ENCODE assay signal across 8 cellular contexts in genomic region chr1:8439015-8439702, GRCh38.
A peak's percentile ranks its signal among the peaks of the same experiment; 100 is the strongest.
DNase-seq lines count a peak whose midpoint lies in the region; ATAC-seq, FAIRE-seq and TF ChIP-seq lines count a peak whose summit lies in the region.

No MANE protein-coding gene starts in this region.

- no peak overlapping the region for H4K91ac ChIP-seq in neuronal stem cell (ENCODE audit: low read depth, low read length, poor library complexity)

- no peak overlapping the region for H3K23ac ChIP-seq in neuronal stem cell (ENCODE audit: low read depth, low read length, poor library complexity)

- no peak overlapping the region for H3K4ac ChIP-seq in neuronal stem cell (ENCODE audit: low read length)

- POLR2A ChIA-PET in HEK293 (lab: Yijun Ruan, JAX) (interaction anchor here (0.5 to 1.4 kb wide), 4 partner anchors 15 to 59 kb away, joined by 3 to 6 read pairs (median 4); no protein-coding TSS in a partner anchor), K562 (lab: Yijun Ruan, JAX) (interaction anchor here (0.7 to 1.6 kb wide), 3 partner anchors 9 to 17 kb away, joined by 3 to 7 read pairs (median 6); no protein-coding TSS in a partner anchor)

- H3K9ac ChIP-seq in K562 (ENCODE audit: insufficient read depth in 1 of 2, low read depth in 2 of 2, low read length in 2 of 2) (peak overlapping the region in 1 of 2 experiments; percentile 17; a peak in 1 of 4 replicates), neuronal stem cell (ENCODE audit: low read depth, low read length, poor library complexity) (no peak overlapping the region)

- H3K36me3 ChIP-seq in HEK293 (ENCODE audit: control insufficient read depth in 2 of 2, insufficient read depth in 1 of 2, low read length in 2 of 2): no peaks in the 10 kb centered on the region
- no peaks in the 10 kb centered on the region for H3K36me3 ChIP-seq in K562 (ENCODE audit: control insufficient read depth, insufficient read depth, low read length)
- H3K36me3 ChIP-seq in neuronal stem cell (replicated peaks in 1 of 2; ENCODE audit: control insufficient read depth in 2 of 2, insufficient read depth in 2 of 2, low read length in 2 of 2): peaks cover 0 to 11% of the 10 kb centered on the region in 2 donors

- no peak overlapping the region for H2AK5ac ChIP-seq in neuronal stem cell (ENCODE audit: low read depth, low read length)

- H3K27ac ChIP-seq in HEK293 (ENCODE audit: extremely low read depth, low read depth, low read length) (no peak overlapping the region), K562 (ENCODE audit: extremely low read depth, low read depth, low read length) (peak overlapping the region; percentile 2; the same call in 1 of the 3 replicates), neuronal stem cell (replicated peaks; ENCODE audit: low read length) (no peak overlapping the region)

- no TSS peak for BruUV-seq in K562 (replicated peaks; lab: Mats Ljungman, UMichigan)

- no peak overlapping the region for H2BK120ac ChIP-seq in neuronal stem cell (ENCODE audit: low read depth, low read length)

- H3K18ac ChIP-seq in neuronal stem cell (ENCODE audit: low read length): no peak overlapping the region

- no peaks in the 10 kb centered on the region for H3K9me1 ChIP-seq in K562 (ENCODE audit: control insufficient read depth, insufficient read depth, low read length)

- H3K4me2 ChIP-seq in K562 (ENCODE audit: insufficient read depth, low read length) (peak overlapping the region; percentile 48), neuronal stem cell (ENCODE audit: insufficient read depth, low read length, poor library complexity, severe bottlenecking) (no peak overlapping the region)

- 9% methylated on average over 8 of the region's 8 CpGs for WGBS in K562 (ENCODE audit: insufficient coverage, low coverage, missing lambda C conversion rate)
- WGBS in neuronal stem cell (ENCODE audit: extremely low coverage in 2 of 2, insufficient read length in 2 of 2, insufficient replicate concordance in 1 of 2), 2 donors: no CpG with 5 or more reads among the region's 8 CpGs

- H4K8ac ChIP-seq in neuronal stem cell (ENCODE audit: low read depth, low read length): no peak overlapping the region

- DNase-seq in COLO668 (lab: John Stamatoyannopoulos, UW; ENCODE audit: unreplicated experiment) (peak; percentile 94), NCI-H446 (lab: John Stamatoyannopoulos, UW) (peak; percentile 81 to 83), K562 (ENCODE audit: extremely low read depth in 1 of 4, low spot score in 3 of 4) (peak; percentile 72 to 82 (median 76)), hippocampal formation (lab: John Stamatoyannopoulos, UW) (peak; percentile 72 to 82), retinal pigment epithelial cell (ENCODE audit: low read depth) (peak; percentile 50), neuronal stem cell (ENCODE audit: low spot score) (no peak)

- CTCF ChIA-PET in HEK293 (lab: Yijun Ruan, JAX) (interaction anchor here (0.6 to 2.6 kb wide), 10 partner anchors 9 to 410 kb away, joined by 3 to 10 read pairs (median 4); no protein-coding TSS in a partner anchor), K562 (lab: Yijun Ruan, JAX; ENCODE audit: low intra/inter-chr PET ratio) (no interaction called here)

- in situ Hi-C loops in K562 (cut with MboI): no loop called here

- ATAC-seq in K562: peak; percentile 93
- no peak for ATAC-seq in HG03432 (IDR thresholded peaks at IDR 0.05; ENCODE audit: unreplicated experiment)

- H3K9me3 ChIP-seq in HEK293 (ENCODE audit: control insufficient read depth, insufficient read depth, low read depth, low read length): no peaks in the 10 kb centered on the region
- H3K9me3 ChIP-seq in K562 (replicated peaks; ENCODE audit: control insufficient read depth, insufficient read depth, low read depth, low read length): no peaks in the 10 kb centered on the region
- H3K9me3 ChIP-seq in neuronal stem cell (replicated peaks in 1 of 2; ENCODE audit: control insufficient read depth in 2 of 2, insufficient read depth in 1 of 2, low read depth in 1 of 2, low read length in 2 of 2): no peaks in the 10 kb centered on the region

- intact Hi-C loops in K562 (cut with micrococcal nuclease): loop anchor here (1.0 kb wide), 1 partner anchor 30 kb away; no protein-coding TSS in a partner anchor

- H2BK12ac ChIP-seq in neuronal stem cell (ENCODE audit: low read length): no peak overlapping the region

- no peak overlapping the region for H2BK15ac ChIP-seq in neuronal stem cell (ENCODE audit: low read length)

- H3K79me1 ChIP-seq in neuronal stem cell (ENCODE audit: low read depth, low read length): peaks cover 5% of the 10 kb centered on the region

- FAIRE-seq in K562 (lab: Jason Lieb, UNC): peak; percentile 74

- TF ChIP-seq RAD21 in K562 (CRISPR knock-in tag; conservative IDR thresholded peaks at IDR 0.05 in 1 of 2, IDR thresholded peaks at IDR 0.05 in 1 of 2): peak in 1 of 2 experiments; percentile 43; a peak in 2 of 4 replicates

- H2AFZ ChIP-seq in K562 (ENCODE audit: low read depth, low read length): no peak overlapping the region
- no peak overlapping the region for H2AFZ ChIP-seq in neuronal stem cell (ENCODE audit: low read length)

- no peak overlapping the region for H3K4me3 ChIP-seq in HEK293 (ENCODE audit: low read depth, low read length)
- no peak overlapping the region for H3K4me3 ChIP-seq in K562
- H3K4me3 ChIP-seq in retinal pigment epithelial cell (ENCODE audit: low read length): no peak overlapping the region
- H3K4me3 ChIP-seq in neuronal stem cell (ENCODE audit: low read length in 2 of 2): no peak overlapping the region

- no peak for TF ChIP-seq POLR2A in K562 (conservative IDR thresholded peaks at IDR 0.05)

- no peak for TF ChIP-seq EP300 in K562 (IDR thresholded peaks at IDR 0.05; ENCODE audit: low read length)

- no peak overlapping the region for H3K14ac ChIP-seq in neuronal stem cell (ENCODE audit: low read length)

- 0 out of 2 replicates have a peak, but pooled peaks cover 8% of the 10 kb centered on the region for H4K20me1 ChIP-seq in K562 (replicated peaks; ENCODE audit: control insufficient read depth, insufficient read depth, low read length)

- H3K27me3 ChIP-seq in K562 (ENCODE audit: control insufficient read depth in 2 of 2, insufficient read depth in 2 of 2, low read length in 2 of 2): no peaks in the 10 kb centered on the region
- no peaks in the 10 kb centered on the region for H3K27me3 ChIP-seq in neuronal stem cell (ENCODE audit: control insufficient read depth in 3 of 3, insufficient read depth in 3 of 3, low read depth in 1 of 3, low read length in 3 of 3)

- H3K4me1 ChIP-seq in HEK293 (ENCODE audit: control insufficient read depth, insufficient read depth, low read length): peaks cover 7% of the 10 kb centered on the region; the same call in 1 of the 2 replicates
- H3K4me1 ChIP-seq in K562 (replicated peaks in 1 of 2; ENCODE audit: control insufficient read depth in 2 of 2, insufficient read depth in 2 of 2, low read length in 2 of 2): peaks cover 0 to 14% of the 10 kb centered on the region in 2 experiments; a peak in 4 of 5 replicates
- H3K4me1 ChIP-seq in neuronal stem cell (ENCODE audit: control insufficient read depth in 2 of 2, insufficient read depth in 1 of 2, low read depth in 1 of 2, low read length in 2 of 2): peaks cover 11 to 32% of the 10 kb centered on the region in 2 donors

- no peaks in the 10 kb centered on the region for H3K79me2 ChIP-seq in K562 (ENCODE audit: control insufficient read depth, insufficient read depth, low read length)

- no peak overlapping the region for H2BK5ac ChIP-seq in neuronal stem cell (ENCODE audit: low read length)

- no peak; the same call in 1 of the 2 replicates for TF ChIP-seq CTCF in HEK293 (tag by site-specific recombination; IDR thresholded peaks at IDR 0.05)
- TF ChIP-seq CTCF in K562 (IDR thresholded peaks at IDR 0.05 in 2 of 3, conservative IDR thresholded peaks at IDR 0.05 in 1 of 3; ENCODE audit: insufficient read depth in 2 of 3, low read depth in 1 of 3, low read length in 3 of 3): peak; percentile 12 to 50 (median 43); a peak in 4 of 6 replicates
- peak; percentile 14 for TF ChIP-seq CTCF in retinal pigment epithelial cell (conservative IDR thresholded peaks at IDR 0.05; ENCODE audit: low read depth, low read length)

TF ChIP-seq in HEK293, 187 proteins besides CTCF, POLR2A, EP300 and RAD21 (continues in another document):
- TF ChIP-seq MYNN (tag by site-specific recombination; IDR thresholded peaks at IDR 0.05; ENCODE audit: borderline replicate concordance) (peak; percentile 31; the same call in 1 of the 2 replicates), KLF17 (tag by site-specific recombination; IDR thresholded peaks at IDR 0.05) (peak; percentile 73; the same call in 1 of the 2 replicates), ZNF292 (tag by site-specific recombination; IDR thresholded peaks at IDR 0.05; ENCODE audit: borderline replicate concordance, low read depth) (no peak), ZNF473 (tag by site-specific recombination; IDR thresholded peaks at IDR 0.05) (no peak), KLF10 (tag by site-specific recombination; IDR thresholded peaks at IDR 0.05) (peak; percentile 91), ZFHX2 (tag by site-specific recombination; conservative IDR thresholded peaks at IDR 0.05) (peak; percentile 48; the same call in 1 of the 2 replicates)

TF ChIP-seq in K562, 482 proteins besides CTCF, POLR2A, EP300 and RAD21 (continues in another document):
- TF ChIP-seq GTF2B (IDR thresholded peaks at IDR 0.05; ENCODE audit: extremely low read depth, insufficient read length) (no peak), JUND (IDR thresholded peaks at IDR 0.05; ENCODE audit: borderline replicate concordance, low read depth, low read length) (no peak), JUND (tag; IDR thresholded peaks at IDR 0.05; ENCODE audit: borderline replicate concordance, low read depth, low read length) (0 out of 3 replicates have a peak, but pooled peaks have one; percentile 24), NRF1 (conservative IDR thresholded peaks at IDR 0.05 in 1 of 2, IDR thresholded peaks at IDR 0.05 in 1 of 2) (peak; percentile 9 to 28; a peak in 1 of 4 replicates), SRF (CRISPR knock-in tag; IDR thresholded peaks at IDR 0.05) (peak in 1 of 2 experiments; percentile 28; a peak in 1 of 4 replicates), RFX1 (IDR thresholded peaks at IDR 0.05) (peak; percentile 94)
